In the genomic region with DNA sequence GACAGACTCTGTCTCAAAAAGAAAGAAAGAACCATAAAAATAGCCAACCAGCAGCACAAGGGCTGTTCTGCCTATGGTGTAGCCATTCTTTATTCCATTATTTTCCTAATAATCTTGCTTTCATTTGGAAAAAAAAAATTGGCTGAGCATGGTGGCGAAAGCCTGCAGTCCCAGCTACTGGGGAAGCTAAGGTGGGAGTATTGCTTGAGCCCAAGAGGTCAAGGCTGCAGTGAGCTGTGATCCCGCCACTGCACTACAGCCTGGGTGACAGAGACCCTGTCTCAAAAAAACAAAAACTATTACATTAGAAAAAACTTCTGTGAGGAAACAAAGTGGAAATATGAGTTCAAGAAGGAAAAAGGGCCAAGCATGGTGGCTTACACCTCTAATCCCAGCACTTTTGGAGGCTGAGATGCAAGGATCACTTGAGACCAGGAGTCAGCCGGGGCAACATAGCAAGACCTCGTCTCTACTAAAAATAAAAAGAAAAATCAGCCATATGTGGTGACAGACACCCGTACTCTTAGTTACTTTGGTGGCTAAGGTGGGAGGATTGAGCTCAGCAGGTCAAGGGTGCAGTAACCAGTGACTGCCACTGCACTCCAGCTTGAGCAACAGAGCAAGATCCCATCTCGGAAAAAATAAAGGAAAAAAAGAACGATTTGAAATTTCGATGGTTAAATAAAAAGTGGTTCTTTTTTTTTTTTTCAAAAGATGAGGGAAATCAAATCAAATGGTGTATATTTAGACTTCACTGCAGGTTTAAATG, we compare ENCODE assay signal across 10 cellular contexts. TPM values are rescaled to one million over a fixed set of nuclear protein-coding genes. Genes with fewer than 3 reads are reported as not detected.
DNase-seq lines count a peak whose midpoint lies in the region; ATAC-seq, FAIRE-seq and TF ChIP-seq lines count a peak whose summit lies in the region.
"Had no signal": no experiment of that assay in that cellular context is flagged by ENCODE, and none has a peak within 500 bp of the region (broad histone marks: within the 10 kb centered on the region; RNA-seq: fewer than 3 reads in every experiment).

No MANE protein-coding gene starts in this region.

- peaks cover 45% of the 10 kb centered on the region for H3K79me2 ChIP-seq in HepG2 (ENCODE audit: insufficient read depth, low read length)

- in situ Hi-C loops in HepG2 (cut with HindIII; ENCODE audit: extremely low pct_ligation_motif_present, low pct_unique_long_range_greater_than_20kb) = no loop called here

- no peak overlapping the region for H3K4me3 ChIP-seq in HepG2 (replicated peaks in 1 of 3; ENCODE audit: insufficient read depth in 1 of 3, low read depth in 2 of 3, low read length in 3 of 3)
- no peak overlapping the region for H3K4me3 ChIP-seq in right lobe of liver
- no peak overlapping the region for H3K4me3 ChIP-seq in fibroblast of mammary gland (ENCODE audit: control insufficient read depth, low read depth, low read length)
- no peak overlapping the region for H3K4me3 ChIP-seq in upper lobe of right lung

- no peak for TF ChIP-seq CTCF in HepG2 (CRISPR knock-in tag; IDR thresholded peaks at IDR 0.05)
- TF ChIP-seq CTCF in right lobe of liver (IDR thresholded peaks at IDR 0.05) = peak in 2 of 4 donors; percentile 13 to 25
- TF ChIP-seq CTCF in VCaP (conservative IDR thresholded peaks at IDR 0.05) = peak; percentile 53
- TF ChIP-seq CTCF in fibroblast of mammary gland (conservative IDR thresholded peaks at IDR 0.05; ENCODE audit: control insufficient read depth, insufficient read depth, low read depth, low read length) = peak; percentile 19
- peak; percentile 20 for TF ChIP-seq CTCF in upper lobe of right lung (IDR thresholded peaks at IDR 0.05)

- no TSS peak for BruUV-seq in HepG2 (replicated peaks; lab: Mats Ljungman, UMichigan)

- H3K27me3 ChIP-seq in HepG2 (ENCODE audit: control insufficient read depth in 1 of 2, insufficient read depth in 2 of 2, low read length in 2 of 2) (no peaks in the 10 kb centered on the region; a peak in 1 of 5 replicates), right lobe of liver (no peaks in the 10 kb centered on the region), upper lobe of right lung (no peaks in the 10 kb centered on the region)

- TF ChIP-seq EP300 in HepG2 (IDR thresholded peaks at IDR 0.05; ENCODE audit: low read depth in 2 of 2, low read length in 2 of 2) (no peak), HepG2 (CRISPR knock-in tag; IDR thresholded peaks at IDR 0.05; ENCODE audit: borderline replicate concordance) (no peak)

- no peak for TF ChIP-seq POLR2A in HepG2 (IDR thresholded peaks at IDR 0.05; ENCODE audit: insufficient read depth in 1 of 2, low read depth in 2 of 2, low read length in 2 of 2)
- TF ChIP-seq POLR2A in right lobe of liver (IDR thresholded peaks at IDR 0.05) = no peak

- peak; percentile 35 for DNase-seq in HepG2 (ENCODE audit: low spot score)
- DNase-seq in right lobe of liver = no peak
- no peak for DNase-seq in fibroblast of mammary gland (ENCODE audit: low read depth)
- no peak for DNase-seq in upper lobe of right lung
- no peak for DNase-seq in caudate nucleus (lab: John Stamatoyannopoulos, UW)
- DNase-seq in DMS79 (lab: John Stamatoyannopoulos, UW) = no peak
- DNase-seq in NCI-H1930 (lab: John Stamatoyannopoulos, UW) = no peak
- DNase-seq: EL, naive B cell had no signal

- POLR2A ChIA-PET in HepG2 (lab: Yijun Ruan, JAX) = interaction anchor here (0.6 to 4.2 kb wide), 8 partner anchors 11 to 150 kb away, joined by 3 to 74 read pairs (median 4); a partner anchor contains a TSS

- peak; percentile 51 for FAIRE-seq in HepG2 (lab: Jason Lieb, UNC)

- H3K9me3 ChIP-seq in HepG2 (ENCODE audit: low read length) = no peaks in the 10 kb centered on the region
- H3K9me3 ChIP-seq in right lobe of liver = no peaks in the 10 kb centered on the region
- H3K9me3 ChIP-seq in upper lobe of right lung = no peaks in the 10 kb centered on the region

- intact Hi-C loops in HepG2 (cut with micrococcal nuclease; ENCODE audit: unreplicated experiment) = no loop called here
- intact Hi-C loops in right lobe of liver (cut with DNase I) = no loop called here
- intact Hi-C loops in upper lobe of right lung (cut with DNase I) = loop anchor here (10.0 kb wide), 1 partner anchor 56 kb away; no protein-coding TSS in a partner anchor

- no peak overlapping the region for H2AFZ ChIP-seq in HepG2 (ENCODE audit: low read length)

- TF ChIP-seq RAD21 in HepG2 (CRISPR knock-in tag; IDR thresholded peaks at IDR 0.05) = no peak

- H3K27ac ChIP-seq in HepG2 (ENCODE audit: extremely low read length, insufficient read depth, low read length) (peak overlapping the region; percentile 20), right lobe of liver (no peak overlapping the region), VCaP (peak overlapping the region; percentile 99), upper lobe of right lung (no peak overlapping the region), caudate nucleus (ENCODE audit: low read depth, low read length) (no peak overlapping the region)

- ATAC-seq in HepG2 = no peak
- ATAC-seq in right lobe of liver = no peak
- ATAC-seq in upper lobe of right lung = no peak

- CTCF ChIA-PET in HepG2 (lab: Yijun Ruan, JAX; ENCODE audit: low intra/inter-chr PET ratio, low total read pairs) = no interaction called here

- H3K4me1 ChIP-seq in HepG2 (ENCODE audit: insufficient read depth, low read length) = peaks cover 63% of the 10 kb centered on the region
- H3K4me1 ChIP-seq in right lobe of liver = peaks cover 0 to 10% (median 6%) of the 10 kb centered on the region in 4 donors
- H3K4me1 ChIP-seq in upper lobe of right lung = peaks cover 9% of the 10 kb centered on the region

- H3K9ac ChIP-seq in HepG2 (ENCODE audit: insufficient read depth, low read depth, low read length) = no peak overlapping the region

- H4K20me1 ChIP-seq in HepG2 (ENCODE audit: insufficient read depth, low read length) = no peaks in the 10 kb centered on the region

- no peak overlapping the region for H3K4me2 ChIP-seq in HepG2 (ENCODE audit: low read depth, low read length)

- H3K36me3 ChIP-seq in HepG2 (replicated peaks in 1 of 2; ENCODE audit: control insufficient read depth in 1 of 2, insufficient read depth in 2 of 2, low read length in 2 of 2) (no peaks in the 10 kb centered on the region), right lobe of liver (no peaks in the 10 kb centered on the region), upper lobe of right lung (no peaks in the 10 kb centered on the region)

- WGBS in HepG2 (ENCODE audit: low lambda C conversion rate) = 81% methylated on average over 8 of the region's 8 CpGs
- 82% methylated on average over 8 of the region's 8 CpGs for WGBS in right lobe of liver (ENCODE audit: insufficient coverage, low coverage, low lambda C conversion rate, missing lambda C conversion rate)

RNA-seq across cellular contexts. Expression of a gene that starts 2.5 kb away (rescaled TPM):
- total RNA-seq in HepG2 (2016; rRNA removed; fragmentation: Illumina TruSeq; extraction: Trizol) = 29.2 and 31.1 TPM in 2 replicates
- 17.8 and 18.9 TPM in 2 replicates for total RNA-seq in HepG2 (2016; cell fraction: cytosol; rRNA removed; fragmentation: Illumina TruSeq; extraction: Trizol; ENCODE audit: low read depth)
- total RNA-seq in HepG2 (2016; cell fraction: insoluble cytoplasmic fraction; rRNA removed; fragmentation: Illumina TruSeq; extraction: Trizol) = 29.3 and 30.4 TPM in 2 replicates
- total RNA-seq in HepG2 (2016; cell fraction: membrane; rRNA removed; fragmentation: Illumina TruSeq; extraction: Trizol) = 31.0 and 36.7 TPM in 2 replicates
- 13.3 and 14.3 TPM in 2 replicates for total RNA-seq in HepG2 (2016; cell fraction: nucleus; rRNA removed; fragmentation: Illumina TruSeq; extraction: Trizol)
- 25.9 and 30.2 TPM in 2 replicates for polyA plus RNA-seq in HepG2 (2011; rRNA removed)
- 27.0 and 35.9 TPM in 2 replicates for polyA plus RNA-seq in HepG2 (2011; cell fraction: cytosol; rRNA removed)
- 35.9 and 42.1 TPM in 2 replicates for polyA plus RNA-seq in HepG2 (2011; cell fraction: nucleus; rRNA removed)
- polyA plus RNA-seq in HepG2 (2012) = 21.9 and 25.6 TPM in 2 replicates
- 14.2 and 18.1 TPM in 2 replicates for polyA plus RNA-seq in HepG2 (2016; cell fraction: cytosol; fragmentation: Illumina TruSeq; extraction: Trizol; ENCODE audit: low read depth)
- polyA plus RNA-seq in HepG2 (2016; cell fraction: insoluble cytoplasmic fraction; fragmentation: Illumina TruSeq; extraction: Trizol; ENCODE audit: low read depth) = 30.0 and 35.6 TPM in 2 replicates
- polyA plus RNA-seq in HepG2 (2016; cell fraction: membrane; fragmentation: Illumina TruSeq; extraction: Trizol; ENCODE audit: low read depth) = 26.8 and 28.1 TPM in 2 replicates
- 28.5 and 31.2 TPM in 2 replicates for polyA plus RNA-seq in HepG2 (2016; cell fraction: nucleus; fragmentation: Illumina TruSeq; extraction: Trizol; ENCODE audit: insufficient read depth, low read depth)
- 34.7 and 107 TPM in 2 replicates for polyA minus RNA-seq in HepG2 (2011; rRNA and poly(A)+ RNA removed; ENCODE audit: low replicate concordance)
- polyA minus RNA-seq in HepG2 (2011; cell fraction: cytosol; rRNA and poly(A)+ RNA removed) = 36.1 and 39.1 TPM in 2 replicates
- polyA minus RNA-seq in HepG2 (2011; cell fraction: nucleus; rRNA and poly(A)+ RNA removed) = 14.9 and 19.5 TPM in 2 replicates
- total RNA-seq in right lobe of liver = 10 to 100 TPM; 13.2 to 20.6 (median 16.6) TPM
- 21.8 TPM for total RNA-seq in upper lobe of right lung

RNA-seq across cellular contexts. Expression of a gene that starts 12.1 kb away (rescaled TPM):
- 142 and 194 TPM in 2 replicates for total RNA-seq in HepG2 (2016; rRNA removed; fragmentation: Illumina TruSeq; extraction: Trizol)
- 26.5 and 28.3 TPM in 2 replicates for total RNA-seq in HepG2 (2016; cell fraction: cytosol; rRNA removed; fragmentation: Illumina TruSeq; extraction: Trizol; ENCODE audit: low read depth)
- total RNA-seq in HepG2 (2016; cell fraction: insoluble cytoplasmic fraction; rRNA removed; fragmentation: Illumina TruSeq; extraction: Trizol) = 140 and 195 TPM in 2 replicates
- 38.6 and 40.6 TPM in 2 replicates for total RNA-seq in HepG2 (2016; cell fraction: membrane; rRNA removed; fragmentation: Illumina TruSeq; extraction: Trizol)
- 107 and 123 TPM in 2 replicates for total RNA-seq in HepG2 (2016; cell fraction: nucleus; rRNA removed; fragmentation: Illumina TruSeq; extraction: Trizol)
- polyA plus RNA-seq in HepG2 (2011; rRNA removed) = 71.9 and 75.7 TPM in 2 replicates
- polyA plus RNA-seq in HepG2 (2011; cell fraction: cytosol; rRNA removed) = 38.6 and 40.9 TPM in 2 replicates
- 44.4 and 51.3 TPM in 2 replicates for polyA plus RNA-seq in HepG2 (2011; cell fraction: nucleus; rRNA removed)
- 109 and 117 TPM in 2 replicates for polyA plus RNA-seq in HepG2 (2012)
- polyA plus RNA-seq in HepG2 (2016; cell fraction: cytosol; fragmentation: Illumina TruSeq; extraction: Trizol; ENCODE audit: low read depth) = 13.3 and 16.4 TPM in 2 replicates
- 189 and 216 TPM in 2 replicates for polyA plus RNA-seq in HepG2 (2016; cell fraction: insoluble cytoplasmic fraction; fragmentation: Illumina TruSeq; extraction: Trizol; ENCODE audit: low read depth)
- polyA plus RNA-seq in HepG2 (2016; cell fraction: membrane; fragmentation: Illumina TruSeq; extraction: Trizol; ENCODE audit: low read depth) = 22.9 and 24.5 TPM in 2 replicates
- polyA plus RNA-seq in HepG2 (2016; cell fraction: nucleus; fragmentation: Illumina TruSeq; extraction: Trizol; ENCODE audit: insufficient read depth, low read depth) = 111 and 125 TPM in 2 replicates
- 63.5 and 95.4 TPM in 2 replicates for polyA minus RNA-seq in HepG2 (2011; rRNA and poly(A)+ RNA removed; ENCODE audit: low replicate concordance)
- polyA minus RNA-seq in HepG2 (2011; cell fraction: cytosol; rRNA and poly(A)+ RNA removed) = 254 and 276 TPM in 2 replicates
- 44.7 and 70.7 TPM in 2 replicates for polyA minus RNA-seq in HepG2 (2011; cell fraction: nucleus; rRNA and poly(A)+ RNA removed)
- total RNA-seq in right lobe of liver = 10 to 100 TPM; 50.8 to 76.7 (median 72.0) TPM
- 107 TPM for total RNA-seq in upper lobe of right lung

Comparison
In these comparisons a context has a peak if more than half of its experiments do, and no peak if none do; other contexts are left out.
1. H3K27ac ChIP-seq: peak in HepG2 (single experiment) and VCaP (single experiment); none in right lobe of liver (0 of 3), upper lobe of right lung (single experiment) and caudate nucleus (single experiment).